ENCODE assay signal across 14 cellular contexts in the genomic region with DNA sequence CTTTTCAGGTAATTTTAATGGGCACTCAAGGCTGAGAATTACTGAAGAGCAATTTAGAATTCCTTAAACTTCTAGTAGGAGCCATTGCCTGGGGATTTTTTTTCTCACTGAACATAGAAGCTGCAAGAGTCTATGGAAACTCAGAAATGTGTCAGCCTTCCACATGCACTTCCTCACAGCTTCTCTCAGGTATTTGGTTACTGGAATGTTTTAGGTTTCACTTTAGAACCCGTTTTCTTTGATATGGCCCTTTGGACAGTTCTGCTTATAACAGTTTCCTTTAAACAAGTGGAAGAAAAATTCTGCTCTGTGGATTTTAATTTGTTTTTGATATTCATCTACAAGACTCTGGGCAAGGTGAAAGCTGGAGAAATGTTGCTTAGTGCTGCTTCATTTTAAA.
DNase-seq lines count a peak whose midpoint lies in the region; ATAC-seq and TF ChIP-seq lines count a peak whose summit lies in the region.
"Had no signal": no experiment of that assay in that cellular context is flagged by ENCODE, and none has a peak within 500 bp of the region (broad histone marks: within the 10 kb centered on the region; RNA-seq: fewer than 3 reads in every experiment).

No MANE protein-coding gene starts in this region.

- no peak overlapping the region for H3K4me3 Mint-ChIP-seq in activated CD4-positive, alpha-beta T cell treated with anti-CD3 and anti-CD28 coated beads, Interleukin-2, amount 10 ng/mL, durations not matched to agents 24 days and 14 days
- H3K4me3 Mint-ChIP-seq: H9 had no signal

- DNase-seq in DMS79 treated with DMSO at 0.1 percent for 48 hours (lab: John Stamatoyannopoulos, UW) = peak; percentile 81
- peak; percentile 7 for DNase-seq in IMR-90
- DNase-seq in body of pancreas = no peak
- no peak for DNase-seq in left lung
- no peak for DNase-seq in esophagus squamous epithelium (lab: John Stamatoyannopoulos, UW)
- no peak for DNase-seq in foreskin melanocyte
- no peak for DNase-seq in activated CD4-positive, alpha-beta T cell treated with anti-CD3 and anti-CD28 coated beads, Interleukin-2, amount 10 ng/mL, durations not matched to agents 24 days and 14 days
- DNase-seq: C1 segment of cervical spinal cord, H9, NCI-H1048, NCI-H2171, SHP77 treated with DMSO at 0.1 percent for 48 hours had no signal

- H3K4me3 ChIP-seq in IMR-90 (ENCODE audit: insufficient read depth, low read depth, low read length) = no peak overlapping the region
- no peak overlapping the region for H3K4me3 ChIP-seq in body of pancreas
- H3K4me3 ChIP-seq in left lung = no peak overlapping the region
- no peak overlapping the region for H3K4me3 ChIP-seq in esophagus squamous epithelium

- no peak overlapping the region for H4K5ac ChIP-seq in IMR-90 (ENCODE audit: low read depth, low read length)

- H3K36me3 Mint-ChIP-seq in activated CD4-positive, alpha-beta T cell treated with anti-CD3 and anti-CD28 coated beads, Interleukin-2, amount 10 ng/mL, durations not matched to agents 24 days and 14 days (ENCODE audit: low read depth) = no peaks in the 10 kb centered on the region

- no peak overlapping the region for H2AFZ ChIP-seq in IMR-90 (replicated peaks; ENCODE audit: low read length, poor library complexity)

- H3K9me1 ChIP-seq in IMR-90 (ENCODE audit: insufficient read depth, low read length) = no peaks in the 10 kb centered on the region

- H3K79me1 ChIP-seq in IMR-90 (ENCODE audit: low read depth in 1 of 2, low read length in 2 of 2) = no peaks in the 10 kb centered on the region

- CTCF ChIA-PET in IMR-90 (lab: Yijun Ruan, JAX) = interaction anchor here (0.6 kb wide), 1 partner anchor 46 kb away, joined by 3 read pairs; no protein-coding TSS in a partner anchor

- WGBS in IMR-90 (ENCODE audit: extremely low coverage in 2 of 2, insufficient read length in 1 of 2), 2 experiments = no CpG with 5 or more reads among the region's 1 CpG
- 24 to 31% methylated on average over 1 of the region's 1 CpG for WGBS in body of pancreas, 2 donors
- 26 to 43% methylated on average over 1 of the region's 1 CpG for WGBS in esophagus squamous epithelium, 2 donors

- no peak overlapping the region for H3K9ac ChIP-seq in IMR-90 (ENCODE audit: low read depth, low read length)

- no peak for TF ChIP-seq RAD21 in IMR-90 (IDR thresholded peaks at IDR 0.05; ENCODE audit: low read length)

- in situ Hi-C loops in IMR-90 (cut with MboI; ENCODE audit: low sequenced_read_pairs) = no loop called here

- POLR2A ChIA-PET in IMR-90 (lab: Charles Lee; ENCODE audit: unreplicated experiment) = no interaction called here

- H3K14ac ChIP-seq in IMR-90 (replicated peaks; ENCODE audit: low read depth, low read length) = no peak overlapping the region

- H2BK5ac ChIP-seq in IMR-90 (ENCODE audit: low read depth, low read length, poor library complexity, severe bottlenecking) = no peak overlapping the region

- H3K18ac ChIP-seq in IMR-90 (ENCODE audit: low read depth, low read length) = no peak overlapping the region

- peaks cover 1% of the 10 kb centered on the region for H3K4me1 Mint-ChIP-seq in activated CD4-positive, alpha-beta T cell treated with anti-CD3 and anti-CD28 coated beads, Interleukin-2, amount 10 ng/mL, durations not matched to agents 24 days and 14 days
- H3K4me1 Mint-ChIP-seq: H9 had no signal

- TF ChIP-seq CTCF in IMR-90 (conservative IDR thresholded peaks at IDR 0.05; ENCODE audit: low read depth, low read length) (no peak), body of pancreas (IDR thresholded peaks at IDR 0.05) (no peak), left lung (IDR thresholded peaks at IDR 0.05) (no peak), esophagus squamous epithelium (IDR thresholded peaks at IDR 0.05) (no peak)

- dilution Hi-C loops in IMR-90 (cut with HindIII; ENCODE audit: low sequenced_read_pairs, unreplicated experiment) = no loop called here

- no peak overlapping the region for H2BK120ac ChIP-seq in IMR-90 (ENCODE audit: low read depth, low read length)

- H2AK9ac ChIP-seq in IMR-90 (replicated peaks; ENCODE audit: low read depth, low read length, poor library complexity) = no peak overlapping the region

- H3K56ac ChIP-seq in IMR-90 (ENCODE audit: extremely low read depth, insufficient read depth, low read length) = no peak overlapping the region

- peak overlapping the region; percentile 13; the same call in 1 of the 2 replicates for H3K4me2 ChIP-seq in IMR-90 (ENCODE audit: low read depth, low read length)

- H3K23ac ChIP-seq in IMR-90 (ENCODE audit: low read depth, low read length) = no peak overlapping the region

- H4K91ac ChIP-seq in IMR-90 (ENCODE audit: insufficient read depth, low read depth, low read length) = no peak overlapping the region

- H3K27me3 ChIP-seq in IMR-90 (ENCODE audit: control insufficient read depth, insufficient read depth, low read length) (no peaks in the 10 kb centered on the region), body of pancreas (no peaks in the 10 kb centered on the region), left lung (no peaks in the 10 kb centered on the region), esophagus squamous epithelium (no peaks in the 10 kb centered on the region)

- H4K20me1 ChIP-seq in IMR-90 (ENCODE audit: insufficient read depth, low read length) = no peaks in the 10 kb centered on the region

- H2BK15ac ChIP-seq in IMR-90 (ENCODE audit: low read depth, low read length) = no peak overlapping the region

- H2BK20ac ChIP-seq in IMR-90 (ENCODE audit: low read depth, low read length) = no peak overlapping the region

- H2AK5ac ChIP-seq in IMR-90 (ENCODE audit: low read depth, low read length) = no peak overlapping the region

- no peaks in the 10 kb centered on the region for H3K9me3 ChIP-seq in IMR-90 (ENCODE audit: control insufficient read depth, insufficient read depth, low read length)
- no peaks in the 10 kb centered on the region for H3K9me3 ChIP-seq in body of pancreas
- no peaks in the 10 kb centered on the region for H3K9me3 ChIP-seq in left lung
- H3K9me3 ChIP-seq in esophagus squamous epithelium = no peaks in the 10 kb centered on the region

- H3K27ac Mint-ChIP-seq in activated CD4-positive, alpha-beta T cell treated with anti-CD3 and anti-CD28 coated beads, Interleukin-2, amount 10 ng/mL, durations not matched to agents 24 days and 14 days = no peak overlapping the region

- no peaks in the 10 kb centered on the region for H3K27me3 Mint-ChIP-seq in activated CD4-positive, alpha-beta T cell treated with anti-CD3 and anti-CD28 coated beads, Interleukin-2, amount 10 ng/mL, durations not matched to agents 24 days and 14 days

- H4K8ac ChIP-seq in IMR-90 (ENCODE audit: low read depth in 2 of 2, low read length in 2 of 2) = no peak overlapping the region

- intact Hi-C loops in IMR-90 (cut with micrococcal nuclease) (no loop called here), body of pancreas (cut with DNase I) (no loop called here), left lung (cut with DNase I) (no loop called here), esophagus squamous epithelium (cut with DNase I) (no loop called here)
- intact Hi-C loops in activated CD4-positive, alpha-beta T cell treated with anti-CD3 and anti-CD28 coated beads, Interleukin-2, amount 10 ng/mL, durations not matched to agents 24 days and 14 days (cut with micrococcal nuclease) = no loop called here

- ATAC-seq in IMR-90 (ENCODE audit: low read depth) = no peak
- peak; percentile 27 for ATAC-seq in body of pancreas
- ATAC-seq in left lung = peak; percentile 19
- ATAC-seq in GM18868 (IDR thresholded peaks at IDR 0.05; ENCODE audit: unreplicated experiment) = no peak
- ATAC-seq: SK-N-SH treated with all-trans-retinoic acid at 6 μM for 48 hours had no signal

- BruUV-seq in IMR-90 (replicated peaks; lab: Mats Ljungman, UMichigan) = no TSS peak

- no peaks in the 10 kb centered on the region for H3K9me3 Mint-ChIP-seq in activated CD4-positive, alpha-beta T cell treated with anti-CD3 and anti-CD28 coated beads, Interleukin-2, amount 10 ng/mL, durations not matched to agents 24 days and 14 days
- H3K9me3 Mint-ChIP-seq: H9 had no signal

- H3K4me1 ChIP-seq in IMR-90 (ENCODE audit: control insufficient read depth, insufficient read depth, low read length) = no peaks in the 10 kb centered on the region
- peaks cover 5% of the 10 kb centered on the region for H3K4me1 ChIP-seq in body of pancreas
- no peaks in the 10 kb centered on the region for H3K4me1 ChIP-seq in left lung
- no peaks in the 10 kb centered on the region for H3K4me1 ChIP-seq in esophagus squamous epithelium

- no peak overlapping the region for H3K27ac ChIP-seq in IMR-90 (ENCODE audit: insufficient read depth, low read length)
- H3K27ac ChIP-seq in body of pancreas = peak overlapping the region in 1 of 4 donors; percentile 26
- no peak overlapping the region for H3K27ac ChIP-seq in left lung
- H3K27ac ChIP-seq in esophagus squamous epithelium = no peak overlapping the region

- no peaks in the 10 kb centered on the region for H3K36me3 ChIP-seq in IMR-90 (ENCODE audit: control insufficient read depth, insufficient read depth, low read length)
- no peaks in the 10 kb centered on the region for H3K36me3 ChIP-seq in body of pancreas (replicated peaks in 1 of 2; ENCODE audit: insufficient read depth in 1 of 2, low read depth in 2 of 2)
- no peaks in the 10 kb centered on the region for H3K36me3 ChIP-seq in left lung
- peaks cover 0 to 4% (median 0%) of the 10 kb centered on the region in 3 donors for H3K36me3 ChIP-seq in esophagus squamous epithelium

- no peak overlapping the region for H3K4ac ChIP-seq in IMR-90 (ENCODE audit: low read depth, low read length)

- TF ChIP-seq POLR2A in IMR-90 (IDR thresholded peaks at IDR 0.05; ENCODE audit: low read depth, low read length) = no peak
- no peak for TF ChIP-seq POLR2A in body of pancreas (IDR thresholded peaks at IDR 0.05)
- no peak for TF ChIP-seq POLR2A in esophagus squamous epithelium (IDR thresholded peaks at IDR 0.05)

TF ChIP-seq in IMR-90, 13 proteins besides CTCF, POLR2A, EP300 and RAD21 (continues in another document):
- TF ChIP-seq MAFK (IDR thresholded peaks at IDR 0.05; ENCODE audit: low read depth, low read length) = no peak
- TF ChIP-seq, protein P1, sequence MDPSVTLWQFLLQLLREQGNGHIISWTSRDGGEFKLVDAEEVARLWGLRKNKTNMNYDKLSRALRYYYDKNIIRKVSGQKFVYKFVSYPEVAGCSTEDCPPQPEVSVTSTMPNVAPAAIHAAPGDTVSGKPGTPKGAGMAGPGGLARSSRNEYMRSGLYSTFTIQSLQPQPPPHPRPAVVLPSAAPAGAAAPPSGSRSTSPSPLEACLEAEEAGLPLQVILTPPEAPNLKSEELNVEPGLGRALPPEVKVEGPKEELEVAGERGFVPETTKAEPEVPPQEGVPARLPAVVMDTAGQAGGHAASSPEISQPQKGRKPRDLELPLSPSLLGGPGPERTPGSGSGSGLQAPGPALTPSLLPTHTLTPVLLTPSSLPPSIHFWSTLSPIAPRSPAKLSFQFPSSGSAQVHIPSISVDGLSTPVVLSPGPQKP (IDR thresholded peaks at IDR 0.05; ENCODE audit: borderline replicate concordance, low read depth, low read length) = no peak
- TF ChIP-seq RFX5 (IDR thresholded peaks at IDR 0.05; ENCODE audit: low read depth, low read length) = no peak
- no peak for TF ChIP-seq SMC3 (IDR thresholded peaks at IDR 0.05; ENCODE audit: low read depth, low read length)
- no peak for TF ChIP-seq MAZ (IDR thresholded peaks at IDR 0.05; ENCODE audit: borderline replicate concordance, low read depth, low read length)
- no peak for TF ChIP-seq NFE2L2 (IDR thresholded peaks at IDR 0.05; ENCODE audit: low read depth, low read length)
- TF ChIP-seq CHD1 (IDR thresholded peaks at IDR 0.05; ENCODE audit: low read depth, low read length) = no peak

Comparison
In these comparisons a context has a peak if more than half of its experiments do, and no peak if none do; other contexts are left out.
1. DNase-seq: peak in DMS79 treated with DMSO at 0.1 percent for 48 hours (single experiment) and IMR-90 (single experiment); none in body of pancreas (0 of 4), left lung (0 of 2), esophagus squamous epithelium (single experiment), foreskin melanocyte (single experiment) and activated CD4-positive, alpha-beta T cell treated with anti-CD3 and anti-CD28 coated beads, Interleukin-2, amount 10 ng/mL, durations not matched to agents 24 days and 14 days (single experiment).
2. ATAC-seq: peak in body of pancreas (single experiment) and left lung (single experiment); none in IMR-90 (single experiment) and GM18868 (single experiment).